ENCODE assay signal across 19 cellular contexts in genomic region chr2:54640834-54641540, GRCh38.
DNase-seq lines count a peak whose midpoint lies in the region; ATAC-seq, FAIRE-seq and TF ChIP-seq lines count a peak whose summit lies in the region.
"Had no signal": no experiment of that assay in that cellular context is flagged by ENCODE, and none has a peak within 500 bp of the region (broad histone marks: within the 10 kb centered on the region; RNA-seq: fewer than 3 reads in every experiment).

No MANE protein-coding gene starts in this region.

- BruUV-seq in Calu3 (replicated peaks; lab: Mats Ljungman, UMichigan): no TSS peak

- no peak for FAIRE-seq in GM19239 (lab: Jason Lieb, UNC)
- FAIRE-seq: astrocyte, small intestine had no signal

- DNase-seq in Calu3: no peak
- DNase-seq in activated T-helper 2 cell treated with anti-CD3 and anti-CD28 coated beads, Interferon-gamma antibody, Interleukin-2, Interleukin-4, amounts not matched to agents 10 μg/mL and 5 μg/mL and 100 μg/mL, durations not matched to agents 14 hours and 24 hours and 36 hours (ENCODE audit: low spot score): no peak
- DNase-seq in psoas muscle: no peak
- DNase-seq in activated gamma-delta T cell treated with Interleukin-2 at 50 U/mL for 16 hours: no peak
- DNase-seq in CD8-positive, alpha-beta T cell: no peak
- DNase-seq in GM20000 (ENCODE audit: low spot score): no peak
- DNase-seq in GM19239 (ENCODE audit: insufficient read length, low spot score): no peak
- DNase-seq: activated CD4-positive, alpha-beta memory T cell treated with anti-CD3 and anti-CD28 coated beads, Interleukin-2, amount 10 ng/mL, durations not matched to agents 7 days and 5 days; MM.1S; NCI-H1930; small intestine; stimulated activated CD4-positive, alpha-beta T cell treated with anti-CD3 and anti-CD28 coated beads, Interleukin-4, amount 100 ng/mL, for 4 hours had no signal

- H3K36me3 Mint-ChIP-seq in Calu3 (ENCODE audit: insufficient read depth, unreplicated experiment): peaks cover 92% of the 10 kb centered on the region
- H3K36me3 Mint-ChIP-seq in activated T-helper 2 cell treated with anti-CD3 and anti-CD28 coated beads, Interferon-gamma antibody, Interleukin-2, Interleukin-4, amounts not matched to agents 10 μg/mL and 5 μg/mL and 100 μg/mL, durations not matched to agents 14 hours and 24 hours and 36 hours (ENCODE audit: low read depth): peaks cover 70% of the 10 kb centered on the region
- H3K36me3 Mint-ChIP-seq in CD8-positive, alpha-beta T cell: peaks cover 95% of the 10 kb centered on the region

- peaks cover 35% of the 10 kb centered on the region for H3K4me1 Mint-ChIP-seq in Calu3 (ENCODE audit: low read depth, unreplicated experiment)
- peaks cover 10% of the 10 kb centered on the region for H3K4me1 Mint-ChIP-seq in activated T-helper 2 cell treated with anti-CD3 and anti-CD28 coated beads, Interferon-gamma antibody, Interleukin-2, Interleukin-4, amounts not matched to agents 10 μg/mL and 5 μg/mL and 100 μg/mL, durations not matched to agents 14 hours and 24 hours and 36 hours (ENCODE audit: low read depth)
- peaks cover 18% of the 10 kb centered on the region for H3K4me1 Mint-ChIP-seq in CD8-positive, alpha-beta T cell (ENCODE audit: low read depth)

- no peak for TF ChIP-seq CTCF in Calu3 (IDR thresholded peaks at IDR 0.05; ENCODE audit: unreplicated experiment)
- TF ChIP-seq CTCF in gastroesophageal sphincter (IDR thresholded peaks at IDR 0.05): no peak
- no peak for TF ChIP-seq CTCF in psoas muscle (IDR thresholded peaks at IDR 0.05)
- TF ChIP-seq CTCF in CD8-positive, alpha-beta T cell (IDR thresholded peaks at IDR 0.05): no peak
- no peak for TF ChIP-seq CTCF in GM20000 (IDR thresholded peaks at IDR 0.05; ENCODE audit: extremely low read depth, missing control alignments)

- ATAC-seq in gastroesophageal sphincter: no peak
- ATAC-seq in psoas muscle: no peak
- ATAC-seq in CD8-positive, alpha-beta T cell: no peak
- ATAC-seq: HCT116 had no signal

- H3K27me3 ChIP-seq in gastroesophageal sphincter: no peaks in the 10 kb centered on the region
- H3K27me3 ChIP-seq in psoas muscle (ENCODE audit: insufficient read depth in 3 of 3, low read length in 2 of 3): no peaks in the 10 kb centered on the region
- no peaks in the 10 kb centered on the region for H3K27me3 ChIP-seq in CD8-positive, alpha-beta T cell (ENCODE audit: insufficient read depth, low read length)

- H3K9me3 Mint-ChIP-seq in Calu3 (ENCODE audit: low read depth, unreplicated experiment): no peaks in the 10 kb centered on the region
- H3K9me3 Mint-ChIP-seq in activated T-helper 2 cell treated with anti-CD3 and anti-CD28 coated beads, Interferon-gamma antibody, Interleukin-2, Interleukin-4, amounts not matched to agents 10 μg/mL and 5 μg/mL and 100 μg/mL, durations not matched to agents 14 hours and 24 hours and 36 hours: no peaks in the 10 kb centered on the region
- no peaks in the 10 kb centered on the region for H3K9me3 Mint-ChIP-seq in CD8-positive, alpha-beta T cell
- H3K9me3 Mint-ChIP-seq: activated CD4-positive, alpha-beta memory T cell treated with anti-CD3 and anti-CD28 coated beads, Interleukin-2, amount 10 ng/mL, durations not matched to agents 7 days and 5 days; activated T-helper 1 cell treated with anti-CD3 and anti-CD28 coated beads, Interleukin-12 subunit alpha, Interleukin-12 subunit beta, Interleukin-2, Interleukin-4 antibody, amounts not matched to agents 30 ng/mL and 10 ng/mL and 1 ng/mL, durations not matched to agents 14 hours and 24 hours and 36 hours; IgD-negative memory B cell had no signal

- H3K4me1 ChIP-seq in gastroesophageal sphincter (peaks cover 9 to 74% (median 23%) of the 10 kb centered on the region in 3 donors), psoas muscle (peaks cover 7% of the 10 kb centered on the region)
- no peaks in the 10 kb centered on the region for H3K4me1 ChIP-seq in CD8-positive, alpha-beta T cell (ENCODE audit: insufficient read depth, low read length)

- peaks cover 3 to 65% of the 10 kb centered on the region in 2 donors for H3K36me3 ChIP-seq in gastroesophageal sphincter
- H3K36me3 ChIP-seq in psoas muscle (ENCODE audit: insufficient read depth in 1 of 2, low read depth in 1 of 2): peaks cover 8 to 60% of the 10 kb centered on the region in 2 donors
- peaks cover 63% of the 10 kb centered on the region for H3K36me3 ChIP-seq in CD8-positive, alpha-beta T cell (ENCODE audit: insufficient read depth, low read length)

- 59 to 91% methylated on average over 6 to 8 of the region's 8 CpGs for WGBS in gastroesophageal sphincter (ENCODE audit: low coverage in 1 of 2), 2 donors
- 79 to 87% (median 85%) methylated on average over 8 of the region's 8 CpGs for WGBS in psoas muscle, 3 donors

- TF ChIP-seq EP300 in gastroesophageal sphincter (IDR thresholded peaks at IDR 0.05): no peak

- H3K27ac ChIP-seq in gastroesophageal sphincter (peak overlapping the region in 3 of 4 donors; percentile 53 to 62 (median 55)), psoas muscle (peak overlapping the region; percentile 18)
- H3K27ac ChIP-seq in CD8-positive, alpha-beta T cell (ENCODE audit: low read depth, low read length): no peak overlapping the region
- H3K27ac ChIP-seq: HL-60 had no signal

- H3K27ac Mint-ChIP-seq in Calu3 (ENCODE audit: unreplicated experiment): peak overlapping the region; percentile 44
- peak overlapping the region; percentile 60 for H3K27ac Mint-ChIP-seq in activated T-helper 2 cell treated with anti-CD3 and anti-CD28 coated beads, Interferon-gamma antibody, Interleukin-2, Interleukin-4, amounts not matched to agents 10 μg/mL and 5 μg/mL and 100 μg/mL, durations not matched to agents 14 hours and 24 hours and 36 hours
- no peak overlapping the region for H3K27ac Mint-ChIP-seq in CD8-positive, alpha-beta T cell
- H3K27ac Mint-ChIP-seq: activated CD4-positive, alpha-beta memory T cell treated with anti-CD3 and anti-CD28 coated beads, Interleukin-2, amount 10 ng/mL, durations not matched to agents 7 days and 5 days; IgD-negative memory B cell had no signal

- POLR2A ChIA-PET in CD8-positive, alpha-beta T cell (lab: Charles Lee): no interaction called here

- H3K9me3 ChIP-seq in gastroesophageal sphincter (no peaks in the 10 kb centered on the region), psoas muscle (no peaks in the 10 kb centered on the region)
- no peaks in the 10 kb centered on the region for H3K9me3 ChIP-seq in CD8-positive, alpha-beta T cell (ENCODE audit: low read length)

- H3K27me3 Mint-ChIP-seq in Calu3 (ENCODE audit: unreplicated experiment): no peaks in the 10 kb centered on the region
- H3K27me3 Mint-ChIP-seq in activated T-helper 2 cell treated with anti-CD3 and anti-CD28 coated beads, Interferon-gamma antibody, Interleukin-2, Interleukin-4, amounts not matched to agents 10 μg/mL and 5 μg/mL and 100 μg/mL, durations not matched to agents 14 hours and 24 hours and 36 hours (ENCODE audit: low read depth): no peaks in the 10 kb centered on the region
- H3K27me3 Mint-ChIP-seq in CD8-positive, alpha-beta T cell (ENCODE audit: low read depth): no peaks in the 10 kb centered on the region
- H3K27me3 Mint-ChIP-seq: activated CD4-positive, alpha-beta memory T cell treated with anti-CD3 and anti-CD28 coated beads, Interleukin-2, amount 10 ng/mL, durations not matched to agents 7 days and 5 days; IgD-negative memory B cell had no signal

- H3K4me3 Mint-ChIP-seq in Calu3 (ENCODE audit: low read depth, unreplicated experiment): no peak overlapping the region
- no peak overlapping the region for H3K4me3 Mint-ChIP-seq in activated T-helper 2 cell treated with anti-CD3 and anti-CD28 coated beads, Interferon-gamma antibody, Interleukin-2, Interleukin-4, amounts not matched to agents 10 μg/mL and 5 μg/mL and 100 μg/mL, durations not matched to agents 14 hours and 24 hours and 36 hours (ENCODE audit: low read depth)
- H3K4me3 Mint-ChIP-seq in CD8-positive, alpha-beta T cell: no peak overlapping the region
- H3K4me3 Mint-ChIP-seq: activated CD4-positive, alpha-beta memory T cell treated with anti-CD3 and anti-CD28 coated beads, Interleukin-2, amount 10 ng/mL, durations not matched to agents 7 days and 5 days; activated T-helper 1 cell treated with anti-CD3 and anti-CD28 coated beads, Interleukin-12 subunit alpha, Interleukin-12 subunit beta, Interleukin-2, Interleukin-4 antibody, amounts not matched to agents 30 ng/mL and 10 ng/mL and 1 ng/mL, durations not matched to agents 14 hours and 24 hours and 36 hours; IgD-negative memory B cell had no signal

- no peak for TF ChIP-seq POLR2A in gastroesophageal sphincter (IDR thresholded peaks at IDR 0.05)

- intact Hi-C loops in Calu3 (cut with micrococcal nuclease; ENCODE audit: unreplicated experiment) (no loop called here), psoas muscle (cut with DNase I) (no loop called here)
- intact Hi-C loops in activated T-helper 2 cell treated with anti-CD3 and anti-CD28 coated beads, Interferon-gamma antibody, Interleukin-2, Interleukin-4, amounts not matched to agents 10 μg/mL and 5 μg/mL and 100 μg/mL, durations not matched to agents 14 hours and 24 hours and 36 hours (cut with micrococcal nuclease): no loop called here
- intact Hi-C loops in CD8-positive, alpha-beta T cell (cut with DNase I, micrococcal nuclease): no loop called here

- CTCF ChIA-PET in Calu3 (lab: Charles Lee): interaction anchor here (0.6 kb wide), 1 partner anchor 743 kb away, joined by 3 read pairs; no protein-coding TSS in a partner anchor
- CTCF ChIA-PET in CD8-positive, alpha-beta T cell (lab: Charles Lee): interaction anchor here (1.2 to 2.5 kb wide), 2 partner anchors 10 to 17 kb away, joined by 4 to 6 read pairs; no protein-coding TSS in a partner anchor

- no peak overlapping the region for H3K4me3 ChIP-seq in gastroesophageal sphincter
- H3K4me3 ChIP-seq in psoas muscle: no peak overlapping the region
- no peak overlapping the region for H3K4me3 ChIP-seq in CD8-positive, alpha-beta T cell (ENCODE audit: low read depth, low read length)
- H3K4me3 ChIP-seq: coronary artery had no signal
